In genomic region chr11:106533046-106533445, GRCh38 we compare ENCODE assay signal across 26 cellular contexts.
"Had no signal": no experiment of that assay in that cellular context is flagged by ENCODE, and none has a peak within 500 bp of the region (broad histone marks: within the 10 kb centered on the region; RNA-seq: fewer than 3 reads in every experiment).

No MANE protein-coding gene starts in this region.

- ATAC-seq: natural killer cell; psoas muscle; right cardiac atrium; right lobe of liver; stimulated activated effector memory CD8-positive, alpha-beta T cell treated with anti-CD3 and anti-CD28 coated beads, Interleukin-12 subunit alpha, Interleukin-12 subunit beta, amount 100 ng/mL, for 72 hours; stimulated activated naive B cell treated with anti-CD40 and anti-IgM and Interleukin-4, amounts not matched to agents 10 μg/mL and 1 μg/mL and 100 μg/mL, for 72 hours; stimulated activated naive CD8-positive, alpha-beta T cell treated with anti-CD3 and anti-CD28 coated beads, Interleukin-15, amount 100 ng/mL, for 72 hours; stimulated activated naive CD8-positive, alpha-beta T cell treated with anti-CD3 and anti-CD28 coated beads, Interleukin-15, Interleukin-2, amounts not matched to agents 100 U/mL and 50 U/mL, for 24 hours; upper lobe of right lung had no signal

- H3K9me3 ChIP-seq: ovary, psoas muscle, right lobe of liver, sigmoid colon, suprapubic skin, testis, tibial artery, upper lobe of right lung, uterus had no signal

- H3K27me3 ChIP-seq: neural progenitor cell, ovary, right lobe of liver, sigmoid colon, suprapubic skin, testis, tibial artery, transverse colon, upper lobe of right lung, uterus had no signal

- H3K4me2 ChIP-seq: neural progenitor cell had no signal

- H2AFZ ChIP-seq: neural progenitor cell had no signal

- H3K4me1 ChIP-seq: neural progenitor cell, parathyroid adenoma, psoas muscle, right lobe of liver, sigmoid colon, suprapubic skin, testis, tibial artery, transverse colon, upper lobe of right lung, uterus had no signal

- DNase-seq: natural killer cell; occipital lobe; ovary; posterior cingulate gyrus; psoas muscle; right cardiac atrium; right lobe of liver; sigmoid colon; small intestine; stimulated activated CD4-positive, alpha-beta T cell treated with anti-CD3 and anti-CD28 coated beads, Interleukin-15, amount 100 ng/mL, for 24 hours; stimulated activated CD4-positive, alpha-beta T cell treated with anti-CD3 and anti-CD28 coated beads, Interleukin-2, amount 100 ng/mL, for 24 hours; stimulated activated CD4-positive, alpha-beta T cell treated with anti-CD3 and anti-CD28 coated beads, Interleukin-2, amount 100 ng/mL, for 48 hours; stimulated activated CD4-positive, alpha-beta T cell treated with anti-CD3 and anti-CD28 coated beads, Interleukin-4, amount 100 ng/mL, for 24 hours; stimulated activated naive B cell treated with anti-CD40 and anti-IgM and Interleukin-4, amounts not matched to agents 10 μg/mL and 1 μg/mL and 100 μg/mL, for 72 hours; stimulated activated naive CD8-positive, alpha-beta T cell treated with anti-CD3 and anti-CD28 coated beads, Interleukin-15, amount 100 ng/mL, for 72 hours; stimulated activated naive CD8-positive, alpha-beta T cell treated with anti-CD3 and anti-CD28 coated beads, Interleukin-15, Interleukin-2, amounts not matched to agents 100 U/mL and 50 U/mL, for 24 hours; substantia nigra; testis; tibial artery; transverse colon; upper lobe of right lung; uterus had no signal

- FAIRE-seq: small intestine had no signal

- H3K36me3 ChIP-seq: neural progenitor cell, ovary, right lobe of liver, sigmoid colon, suprapubic skin, tibial artery, transverse colon, upper lobe of right lung, uterus had no signal

- H3K9ac ChIP-seq: neural progenitor cell, parathyroid adenoma had no signal

- H3K4me3 ChIP-seq: neural progenitor cell, ovary, psoas muscle, right lobe of liver, sigmoid colon, suprapubic skin, testis, tibial artery, transverse colon, upper lobe of right lung, uterus had no signal

- H3K79me2 ChIP-seq: parathyroid adenoma had no signal

- H3K27ac ChIP-seq: neural progenitor cell, ovary, parathyroid adenoma, psoas muscle, right lobe of liver, sigmoid colon, suprapubic skin, testis, tibial artery, transverse colon, upper lobe of right lung, uterus had no signal
